23 cellular contexts compared by ENCODE assay signal in the genomic region with DNA sequence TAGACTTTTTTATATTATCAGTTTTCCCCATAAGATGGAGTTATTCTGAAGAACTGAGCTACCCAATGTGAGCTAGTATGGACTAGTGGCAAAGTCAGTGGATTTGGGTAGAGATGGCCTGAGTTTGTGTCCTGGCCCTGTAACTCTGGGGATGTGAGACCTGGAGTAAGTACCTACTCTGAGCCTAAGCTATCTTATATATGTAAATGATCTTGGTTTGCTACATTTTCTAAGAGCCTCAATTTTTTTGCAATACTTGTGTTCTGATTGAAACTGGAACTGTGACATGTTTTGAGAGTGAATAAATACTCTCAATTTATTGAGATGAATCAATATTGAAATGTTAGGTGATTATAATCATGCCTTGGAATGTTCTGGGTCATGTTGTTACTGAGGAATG.
DNase-seq lines count a peak whose midpoint lies in the region; ATAC-seq lines count a peak whose summit lies in the region.
"Had no signal": no experiment of that assay in that cellular context is flagged by ENCODE, and none has a peak within 500 bp of the region (broad histone marks: within the 10 kb centered on the region; RNA-seq: fewer than 3 reads in every experiment).

No MANE protein-coding gene starts in this region.

- H3K4me3 Mint-ChIP-seq in activated T-cell treated with anti-CD3 and anti-CD28 coated beads, Interleukin-2, amount 50 U/mL, for 72 hours: peak overlapping the region in 1 of 2 donors; percentile 25
- no peak overlapping the region for H3K4me3 Mint-ChIP-seq in activated T-helper 17 cell treated with anti-CD3 and anti-CD28 coated beads, Interleukin-2, amount 50 U/mL, for 72 hours
- H3K4me3 Mint-ChIP-seq: CD14-positive monocyte; CD4-positive, alpha-beta memory T cell; CD4-positive, CD25-positive, alpha-beta regulatory T cell; CD8-positive, alpha-beta memory T cell had no signal

- H3K9me3 Mint-ChIP-seq in activated T-cell treated with anti-CD3 and anti-CD28 coated beads, Interleukin-2, amount 50 U/mL, for 72 hours: no peaks in the 10 kb centered on the region
- no peaks in the 10 kb centered on the region for H3K9me3 Mint-ChIP-seq in activated T-helper 17 cell treated with anti-CD3 and anti-CD28 coated beads, Interleukin-2, amount 50 U/mL, for 72 hours
- H3K9me3 Mint-ChIP-seq: CD4-positive, alpha-beta memory T cell; CD4-positive, CD25-positive, alpha-beta regulatory T cell; CD8-positive, alpha-beta memory T cell had no signal

- no peaks in the 10 kb centered on the region for H3K36me3 Mint-ChIP-seq in activated T-cell treated with anti-CD3 and anti-CD28 coated beads, Interleukin-2, amount 50 U/mL, for 72 hours (ENCODE audit: insufficient read depth in 2 of 2)
- H3K36me3 Mint-ChIP-seq in activated T-helper 17 cell treated with anti-CD3 and anti-CD28 coated beads, Interleukin-2, amount 50 U/mL, for 72 hours (ENCODE audit: low read depth): no peaks in the 10 kb centered on the region
- H3K36me3 Mint-ChIP-seq: CD14-positive monocyte; CD4-positive, alpha-beta memory T cell; CD4-positive, CD25-positive, alpha-beta regulatory T cell; CD8-positive, alpha-beta memory T cell had no signal

- H3K27me3 Mint-ChIP-seq in activated T-cell treated with anti-CD3 and anti-CD28 coated beads, Interleukin-2, amount 50 U/mL, for 72 hours (ENCODE audit: low read depth): peaks cover 33% of the 10 kb centered on the region
- H3K27me3 Mint-ChIP-seq in activated T-helper 17 cell treated with anti-CD3 and anti-CD28 coated beads, Interleukin-2, amount 50 U/mL, for 72 hours: peaks cover 24% of the 10 kb centered on the region

- no peak for DNase-seq in activated T-cell treated with anti-CD3 and anti-CD28 coated beads, Interleukin-2, amount 50 U/mL, for 72 hours
- no peak for DNase-seq in activated T-cell treated with anti-CD3 and anti-CD28 coated beads for 4 hours
- peak; percentile 1 for DNase-seq in ecto neural progenitor cell (ENCODE audit: low spot score)
- DNase-seq in NCI-H1930 (lab: John Stamatoyannopoulos, UW): no peak
- DNase-seq: 8988T; ACHN; BE2C; C1 segment of cervical spinal cord; CD4-positive, alpha-beta memory T cell; CD4-positive, CD25-positive, alpha-beta regulatory T cell; CD8-positive, alpha-beta memory T cell; COR-L47; DMS 273 treated with DMSO at 0.1 percent for 48 hours; DMS153; DMS53; DMS79; DND-41; EL; GDM1 had no signal

- peaks cover 16% of the 10 kb centered on the region for H3K4me1 Mint-ChIP-seq in activated T-cell treated with anti-CD3 and anti-CD28 coated beads, Interleukin-2, amount 50 U/mL, for 72 hours (ENCODE audit: low read depth)
- H3K4me1 Mint-ChIP-seq in activated T-helper 17 cell treated with anti-CD3 and anti-CD28 coated beads, Interleukin-2, amount 50 U/mL, for 72 hours: no peaks in the 10 kb centered on the region
- H3K4me1 Mint-ChIP-seq: CD4-positive, alpha-beta memory T cell; CD4-positive, CD25-positive, alpha-beta regulatory T cell; CD8-positive, alpha-beta memory T cell had no signal

- ATAC-seq in activated T-cell treated with anti-CD3 and anti-CD28 coated beads, Interleukin-2, amount 50 U/mL, for 72 hours (replicated peaks in 1 of 2): peak; percentile 20 to 59
- peak; percentile 18 for ATAC-seq in activated T-helper 17 cell treated with anti-CD3 and anti-CD28 coated beads, Interleukin-2, amount 50 U/mL, for 72 hours (replicated peaks)
- ATAC-seq in HG02678 (IDR thresholded peaks at IDR 0.05; ENCODE audit: unreplicated experiment): no peak
- ATAC-seq: GM12878 had no signal

- H3K27ac Mint-ChIP-seq in activated T-cell treated with anti-CD3 and anti-CD28 coated beads, Interleukin-2, amount 50 U/mL, for 72 hours: no peak overlapping the region
- H3K27ac Mint-ChIP-seq in activated T-helper 17 cell treated with anti-CD3 and anti-CD28 coated beads, Interleukin-2, amount 50 U/mL, for 72 hours: no peak overlapping the region
- H3K27ac Mint-ChIP-seq: CD14-positive monocyte; CD4-positive, alpha-beta memory T cell; CD4-positive, CD25-positive, alpha-beta regulatory T cell had no signal
